In genomic region chr4:7104366-7105031, GRCh38 we compare ENCODE assay signal across 16 cellular contexts. TPM values are rescaled to one million over a fixed set of nuclear protein-coding genes. Genes with fewer than 3 reads are reported as not detected.
DNase-seq lines count a peak whose midpoint lies in the region; ATAC-seq and TF ChIP-seq lines count a peak whose summit lies in the region.
"Had no signal": no experiment of that assay in that cellular context is flagged by ENCODE, and none has a peak within 500 bp of the region (broad histone marks: within the 10 kb centered on the region; RNA-seq: fewer than 3 reads in every experiment).

No MANE protein-coding gene starts in this region.

- H3K4me3 ChIP-seq in uterus = no peak overlapping the region
- H3K4me3 ChIP-seq: SK-N-MC had no signal

- POLR2A ChIA-PET in naive thymus-derived CD8-positive, alpha-beta T cell (lab: Charles Lee) = interaction anchor here (0.9 kb wide), 1 partner anchor 37 kb away, joined by 4 read pairs; the partner anchor contains the start of gene GRPEL1

- no peaks in the 10 kb centered on the region for H3K27me3 ChIP-seq in uterus

- DNase-seq in activated naive CD8-positive, alpha-beta T cell treated with anti-CD3 and anti-CD28 coated beads for 36 hours = no peak
- DNase-seq in naive thymus-derived CD8-positive, alpha-beta T cell = no peak
- DNase-seq in uterus = peak in 1 of 2 donors; percentile 11
- no peak for DNase-seq in glomerular visceral epithelial cell (ENCODE audit: extremely low spot score)
- DNase-seq: activated CD8-positive, alpha-beta memory T cell treated with anti-CD3 and anti-CD28 coated beads, Interleukin-2, amount 50 U/mL, for 4 hours; HCEC 1CT; NCI-H1417 treated with DMSO at 0.1 percent for 48 hours; NCI-H446 had no signal

- peaks cover 18% of the 10 kb centered on the region for H3K4me1 Mint-ChIP-seq in activated naive CD8-positive, alpha-beta T cell (ENCODE audit: low read depth)
- peaks cover 11% of the 10 kb centered on the region for H3K4me1 Mint-ChIP-seq in activated naive CD8-positive, alpha-beta T cell treated with anti-CD3 and anti-CD28 coated beads for 36 hours
- peaks cover 11 to 26% (median 22%) of the 10 kb centered on the region in 4 donors for H3K4me1 Mint-ChIP-seq in naive thymus-derived CD8-positive, alpha-beta T cell

- H3K4me3 Mint-ChIP-seq in activated naive CD8-positive, alpha-beta T cell = peak overlapping the region; percentile 30
- H3K4me3 Mint-ChIP-seq in activated naive CD8-positive, alpha-beta T cell treated with anti-CD3 and anti-CD28 coated beads for 36 hours = no peak overlapping the region
- H3K4me3 Mint-ChIP-seq in naive thymus-derived CD8-positive, alpha-beta T cell = peak overlapping the region in 8 of 10 donors; percentile 21 to 94 (median 56)

- H3K36me3 ChIP-seq in uterus = no peaks in the 10 kb centered on the region
- H3K36me3 ChIP-seq: lower lobe of right lung, neutrophil had no signal

- no peaks in the 10 kb centered on the region for H3K9me3 Mint-ChIP-seq in activated naive CD8-positive, alpha-beta T cell (ENCODE audit: low read depth)
- H3K9me3 Mint-ChIP-seq in activated naive CD8-positive, alpha-beta T cell treated with anti-CD3 and anti-CD28 coated beads for 36 hours = no peaks in the 10 kb centered on the region
- no peaks in the 10 kb centered on the region for H3K9me3 Mint-ChIP-seq in naive thymus-derived CD8-positive, alpha-beta T cell

- peak overlapping the region; percentile 97 for H3K27ac ChIP-seq in cingulate gyrus (ENCODE audit: low read depth, low read length)
- H3K27ac ChIP-seq in uterus = peak overlapping the region; percentile 81 to 85
- H3K27ac ChIP-seq: KMS-11, SK-N-MC had no signal

- peaks cover 0 to 5% of the 10 kb centered on the region in 2 donors for H3K4me1 ChIP-seq in uterus

- no peak for TF ChIP-seq CTCF in uterus (IDR thresholded peaks at IDR 0.05)

- no peaks in the 10 kb centered on the region for H3K9me3 ChIP-seq in uterus
- H3K9me3 ChIP-seq: lower lobe of right lung, neutrophil had no signal

- H3K27me3 Mint-ChIP-seq in activated naive CD8-positive, alpha-beta T cell = no peaks in the 10 kb centered on the region
- no peaks in the 10 kb centered on the region for H3K27me3 Mint-ChIP-seq in activated naive CD8-positive, alpha-beta T cell treated with anti-CD3 and anti-CD28 coated beads for 36 hours
- H3K27me3 Mint-ChIP-seq in naive thymus-derived CD8-positive, alpha-beta T cell = peaks cover 0 to 4% (median 0%) of the 10 kb centered on the region in 5 donors

- intact Hi-C loops in uterus (cut with DNase I; ENCODE audit: low total_unique reads) = no loop called here

- no peak for TF ChIP-seq POLR2A in uterus (IDR thresholded peaks at IDR 0.05)

- ATAC-seq in naive thymus-derived CD8-positive, alpha-beta T cell = no peak
- ATAC-seq in GM21576 (IDR thresholded peaks at IDR 0.05; ENCODE audit: unreplicated experiment) = no peak
- ATAC-seq in GM18519 (IDR thresholded peaks at IDR 0.05; ENCODE audit: low FRiP score, unreplicated experiment) = no peak

- H3K36me3 Mint-ChIP-seq in activated naive CD8-positive, alpha-beta T cell = no peaks in the 10 kb centered on the region
- no peaks in the 10 kb centered on the region for H3K36me3 Mint-ChIP-seq in activated naive CD8-positive, alpha-beta T cell treated with anti-CD3 and anti-CD28 coated beads for 36 hours
- no peaks in the 10 kb centered on the region for H3K36me3 Mint-ChIP-seq in naive thymus-derived CD8-positive, alpha-beta T cell

- no peak overlapping the region for H3K27ac Mint-ChIP-seq in activated naive CD8-positive, alpha-beta T cell
- no peak overlapping the region for H3K27ac Mint-ChIP-seq in activated naive CD8-positive, alpha-beta T cell treated with anti-CD3 and anti-CD28 coated beads for 36 hours
- peak overlapping the region in 2 of 10 donors; percentile 51 to 52 for H3K27ac Mint-ChIP-seq in naive thymus-derived CD8-positive, alpha-beta T cell

RNA-seq across cellular contexts. Expression of gene GRPEL1, which starts 36.6 kb away (rescaled TPM):
- total RNA-seq in activated naive CD8-positive, alpha-beta T cell treated with anti-CD3 and anti-CD28 coated beads for 36 hours = 100 to 1,000 TPM in 1 of 2 experiments, 10 to 100 TPM in 1; 96.6 to 109 TPM
- total RNA-seq in naive thymus-derived CD8-positive, alpha-beta T cell = 10 to 100 TPM; 37.8 to 39.7 TPM
- polyA plus RNA-seq in naive thymus-derived CD8-positive, alpha-beta T cell = 10 to 100 TPM; 31.4 to 47.6 (median 36.3) TPM
- total RNA-seq in uterus = 10 to 100 TPM in 3 of 4 donors, 1 to 10 TPM in 1; 7.4 to 55.0 (median 21.4) TPM
